18 cellular contexts compared by ENCODE assay signal in the genomic region with DNA sequence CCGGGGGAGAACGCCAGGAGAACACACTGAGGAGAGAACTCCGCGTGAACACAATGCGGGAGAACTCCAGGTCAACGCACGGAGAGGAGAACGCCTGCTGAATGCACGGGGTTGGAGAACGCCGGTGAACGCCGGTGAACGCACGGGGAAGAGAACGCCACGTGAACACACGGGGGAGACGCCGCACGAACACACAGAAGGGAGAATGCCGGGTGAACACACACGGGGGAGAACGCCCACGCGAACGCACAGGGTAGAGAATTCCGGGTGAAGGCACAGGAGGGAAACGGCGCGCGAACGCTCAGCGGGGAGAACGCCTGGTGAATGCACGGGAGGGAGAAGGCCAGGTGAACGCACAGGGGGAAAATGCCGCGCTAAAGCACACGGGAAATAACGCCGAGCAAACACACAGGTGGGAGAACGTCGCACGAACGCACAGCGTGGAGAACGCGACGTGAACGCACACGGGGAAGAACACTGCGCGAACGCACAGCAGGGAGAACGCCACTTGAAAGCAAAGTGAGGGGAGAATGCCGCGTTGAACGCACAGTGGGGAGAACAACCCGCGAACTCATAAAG. TPM values are rescaled to one million over a fixed set of nuclear protein-coding genes. Genes with fewer than 3 reads are reported as not detected.
DNase-seq lines count a peak whose midpoint lies in the region; ATAC-seq, FAIRE-seq and TF ChIP-seq lines count a peak whose summit lies in the region.
"Had no signal": no experiment of that assay in that cellular context is flagged by ENCODE, and none has a peak within 500 bp of the region (broad histone marks: within the 10 kb centered on the region; RNA-seq: fewer than 3 reads in every experiment).

No MANE protein-coding gene starts in this region.

- no peak overlapping the region for H3K14ac ChIP-seq in neuronal stem cell (ENCODE audit: low read length)

- SMC1A ChIA-PET in GM12878 (lab: Charles Lee; ENCODE audit: uncharacterized antibody, unreplicated experiment), result no interaction called here

- no peak overlapping the region for H3K27ac ChIP-seq in GM12878 (ENCODE audit: control insufficient read depth, insufficient read depth)
- H3K27ac ChIP-seq in esophagus muscularis mucosa (replicated peaks in 1 of 4), result no peak overlapping the region
- H3K27ac ChIP-seq in neuronal stem cell (replicated peaks; ENCODE audit: low read length), result no peak overlapping the region
- H3K27ac ChIP-seq: BLaER1 treated with 17β-estradiol and CSF1 and Interleukin-3, amounts not matched to agents 10 nM and 100 nM had no signal

- H3K23ac ChIP-seq in neuronal stem cell (ENCODE audit: low read depth, low read length, poor library complexity), result peak overlapping the region; percentile 21

- ATAC-seq in GM12878 (no peak), HG02678 (IDR thresholded peaks at IDR 0.05; ENCODE audit: unreplicated experiment) (no peak), GM21515 (IDR thresholded peaks at IDR 0.05; ENCODE audit: unreplicated experiment) (no peak)
- ATAC-seq: CD8-positive, alpha-beta T cell; GM23338; HCT116; HepG2 had no signal

- H3K18ac ChIP-seq in neuronal stem cell (ENCODE audit: low read length), result peak overlapping the region; percentile 65

- H3K4me3 ChIP-seq in GM12878 (no peak overlapping the region), esophagus muscularis mucosa (no peak overlapping the region), neuronal stem cell (ENCODE audit: low read length in 2 of 2) (peak overlapping the region in 1 of 2 donors; percentile 58)
- H3K4me3 ChIP-seq: BLaER1 treated with 17β-estradiol and CSF1 and Interleukin-3, amounts not matched to agents 10 nM and 100 nM; GM23338 had no signal

- H4K20me1 ChIP-seq in GM12878 (ENCODE audit: control insufficient read depth, insufficient read depth), result no peaks in the 10 kb centered on the region

- no peak for TF ChIP-seq RAD21 in GM12878 (IDR thresholded peaks at IDR 0.05; ENCODE audit: insufficient read depth, low read depth, low read length)

- RAD21 ChIA-PET in GM12878 (lab: Charles Lee; ENCODE audit: unreplicated experiment), result no interaction called here

- TF ChIP-seq POLR2A in GM12891 (IDR thresholded peaks at IDR 0.05; ENCODE audit: low read depth, low read length) (no peak), GM12878 (IDR thresholded peaks at IDR 0.05; ENCODE audit: low read depth, low read length) (no peak), esophagus muscularis mucosa (IDR thresholded peaks at IDR 0.05; ENCODE audit: low read depth) (no peak)

- H3K4me1 ChIP-seq in GM12878 (ENCODE audit: control insufficient read depth, insufficient read depth, low read length), result no peaks in the 10 kb centered on the region
- peaks cover 0 to 8% (median 3%) of the 10 kb centered on the region in 4 donors for H3K4me1 ChIP-seq in esophagus muscularis mucosa
- peaks cover 14 to 19% of the 10 kb centered on the region in 2 donors for H3K4me1 ChIP-seq in neuronal stem cell (ENCODE audit: control insufficient read depth in 2 of 2, insufficient read depth in 1 of 2, low read depth in 1 of 2, low read length in 2 of 2)

- FAIRE-seq in GM12891 (lab: Jason Lieb, UNC) (peak; percentile 9), GM12878 (lab: Jason Lieb, UNC) (no peak)
- FAIRE-seq: HepG2 had no signal

- H2BK12ac ChIP-seq in neuronal stem cell (ENCODE audit: low read length), result no peak overlapping the region

- H3K9me3 ChIP-seq in GM12878 (replicated peaks; ENCODE audit: control insufficient read depth, insufficient read depth, low read length), result no peaks in the 10 kb centered on the region; the same call in 1 of the 3 replicates
- H3K9me3 ChIP-seq in esophagus muscularis mucosa, result no peaks in the 10 kb centered on the region
- peaks cover 0 to 13% of the 10 kb centered on the region in 2 donors for H3K9me3 ChIP-seq in neuronal stem cell (replicated peaks in 1 of 2; ENCODE audit: control insufficient read depth in 2 of 2, insufficient read depth in 1 of 2, low read depth in 1 of 2, low read length in 2 of 2)
- H3K9me3 ChIP-seq: BLaER1 treated with 17β-estradiol and CSF1 and Interleukin-3, amounts not matched to agents 10 nM and 100 nM had no signal

- H2BK15ac ChIP-seq in neuronal stem cell (ENCODE audit: low read length), result peak overlapping the region; percentile 9

- H2BK5ac ChIP-seq in neuronal stem cell (ENCODE audit: low read length), result peak overlapping the region; percentile 17

- H3K9ac ChIP-seq in GM12878 (ENCODE audit: control insufficient read depth, insufficient read depth, low read length) (no peak overlapping the region), neuronal stem cell (ENCODE audit: low read depth, low read length, poor library complexity) (no peak overlapping the region)
- H3K9ac ChIP-seq: BLaER1 treated with 17β-estradiol and CSF1 and Interleukin-3, amounts not matched to agents 10 nM and 100 nM had no signal

- POLR2A ChIA-PET in GM12878 (lab: Charles Lee), result no interaction called here

- no peaks in the 10 kb centered on the region; a peak in 1 of 4 replicates for H3K36me3 ChIP-seq in GM12878 (ENCODE audit: control insufficient read depth in 2 of 2, insufficient read depth in 2 of 2, low read length in 1 of 2)
- no peaks in the 10 kb centered on the region for H3K36me3 ChIP-seq in esophagus muscularis mucosa
- no peaks in the 10 kb centered on the region for H3K36me3 ChIP-seq in neuronal stem cell (replicated peaks in 1 of 2; ENCODE audit: control insufficient read depth in 2 of 2, insufficient read depth in 2 of 2, low read length in 2 of 2)

- TF ChIP-seq EP300 in GM12878 (IDR thresholded peaks at IDR 0.05; ENCODE audit: borderline replicate concordance in 1 of 2, control insufficient read depth in 1 of 2, low read depth in 2 of 2, low read length in 2 of 2) (no peak), esophagus muscularis mucosa (IDR thresholded peaks at IDR 0.05) (no peak)

- WGBS in GM12878 (ENCODE audit: insufficient coverage, insufficient replicate concordance, low lambda C conversion rate, missing lambda C conversion rate), result 96% methylated on average over 52 of the region's 61 CpGs
- 94% methylated on average over 61 of the region's 61 CpGs for WGBS in esophagus muscularis mucosa
- no CpG with 5 or more reads among the region's 61 CpGs for WGBS in neuronal stem cell (ENCODE audit: extremely low coverage in 2 of 2, insufficient read length in 2 of 2, insufficient replicate concordance in 1 of 2), 2 donors

- H3K79me1 ChIP-seq in neuronal stem cell (ENCODE audit: low read depth, low read length), result no peaks in the 10 kb centered on the region

- CTCF ChIA-PET in GM12878 (lab: Yijun Ruan, JAX), result no interaction called here

- H4K8ac ChIP-seq in neuronal stem cell (ENCODE audit: low read depth, low read length), result peak overlapping the region; percentile 70

- DNase-seq in GM12891 (ENCODE audit: insufficient read length, low spot score), result no peak
- no peak for DNase-seq in GM12878 (ENCODE audit: low read depth, low spot score)
- peak; percentile 50 for DNase-seq in esophagus muscularis mucosa (ENCODE audit: extremely low spot score)
- no peak for DNase-seq in neuronal stem cell (ENCODE audit: low spot score)
- DNase-seq in NCI-H2081 treated with DMSO at 0.1 percent for 48 hours (lab: John Stamatoyannopoulos, UW), result no peak
- DNase-seq in NCI-H748 treated with DMSO at 0.1 percent for 48 hours (lab: John Stamatoyannopoulos, UW), result no peak
- DNase-seq: Calu3; CD8-positive, alpha-beta T cell; DMS79 treated with DMSO at 0.1 percent for 48 hours; GF-D8; H7; HFFc6 had no signal

- intact Hi-C loops in GM12878 (cut with micrococcal nuclease; ENCODE audit: unreplicated experiment), result no loop called here
- intact Hi-C loops in esophagus muscularis mucosa (cut with DNase I), result no loop called here

- H2AK5ac ChIP-seq in neuronal stem cell (ENCODE audit: low read depth, low read length), result peak overlapping the region; percentile 76

- in situ Hi-C loops in GM12878 (cut with MboI), result no loop called here

- no peak overlapping the region for H3K4ac ChIP-seq in neuronal stem cell (ENCODE audit: low read length)

- TF ChIP-seq CTCF in GM12878 (IDR thresholded peaks at IDR 0.05 in 2 of 3, conservative IDR thresholded peaks at IDR 0.05 in 1 of 3; ENCODE audit: control insufficient read depth in 2 of 3, extremely low read depth in 1 of 3, insufficient read depth in 1 of 3, low read depth in 3 of 3, low read length in 3 of 3) (no peak), esophagus muscularis mucosa (IDR thresholded peaks at IDR 0.05) (no peak)

- H3K27me3 ChIP-seq in GM12878 (replicated peaks in 1 of 2; ENCODE audit: control insufficient read depth in 2 of 2, insufficient read depth in 2 of 2, low read length in 1 of 2), result no peaks in the 10 kb centered on the region
- H3K27me3 ChIP-seq in esophagus muscularis mucosa, result peaks cover 0 to 3% (median 0%) of the 10 kb centered on the region in 4 donors
- no peaks in the 10 kb centered on the region for H3K27me3 ChIP-seq in neuronal stem cell (ENCODE audit: control insufficient read depth in 3 of 3, insufficient read depth in 3 of 3, low read depth in 1 of 3, low read length in 3 of 3)
- H3K27me3 ChIP-seq: BLaER1 treated with 17β-estradiol and CSF1 and Interleukin-3, amounts not matched to agents 10 nM and 100 nM had no signal

- BruUV-seq in GM12878 (replicated peaks; lab: Mats Ljungman, UMichigan), result no TSS peak

- no peaks in the 10 kb centered on the region for H3K79me2 ChIP-seq in GM12878 (ENCODE audit: control insufficient read depth, insufficient read depth, low read length)

- H4K91ac ChIP-seq in neuronal stem cell (ENCODE audit: low read depth, low read length, poor library complexity), result no peak overlapping the region

- H2BK120ac ChIP-seq in neuronal stem cell (ENCODE audit: low read depth, low read length), result no peak overlapping the region

- H3K4me2 ChIP-seq in GM12878 (ENCODE audit: control insufficient read depth, insufficient read depth), result no peak overlapping the region
- no peak overlapping the region for H3K4me2 ChIP-seq in neuronal stem cell (ENCODE audit: insufficient read depth, low read length, poor library complexity, severe bottlenecking)
- H3K4me2 ChIP-seq: BLaER1 treated with 17β-estradiol and CSF1 and Interleukin-3, amounts not matched to agents 10 nM and 100 nM; GM23338 had no signal

- H2AFZ ChIP-seq in GM12878 (ENCODE audit: control insufficient read depth, low read depth, low read length) (no peak overlapping the region), neuronal stem cell (ENCODE audit: low read length) (no peak overlapping the region)
- H2AFZ ChIP-seq: GM23338 had no signal

RNA-seq across cellular contexts. Expression of a gene that starts 56.1 kb away (rescaled TPM):
- polyA plus RNA-seq in GM12891 (2012; ENCODE audit: low read depth, missing spikeins), result 229 TPM
- 778 and 864 TPM in 2 replicates for total RNA-seq in GM12878 (2013; cell fraction: nucleolus; rRNA removed)
- total RNA-seq in GM12878 (2014; rRNA removed) (76.4 and 78.7 TPM in 2 replicates), GM12878 (2014; rRNA removed; fragmentation: Illumina TruSeq; extraction: Trizol) (40.3 and 41.7 TPM in 2 replicates), GM12878 (2021) (62.1 and 62.9 TPM in 2 replicates), esophagus muscularis mucosa (10 to 100 TPM; 24.1 to 54.5 (median 30.4) TPM)
- polyA plus RNA-seq in GM12878 (2011; ENCODE audit: low read depth), result 161 TPM
- polyA plus RNA-seq in GM12878 (2011; rRNA removed) (219 and 225 TPM in 2 replicates), GM12878 (2014; fragmentation: Illumina TruSeq; extraction: Trizol) (42.6 and 48.4 TPM in 2 replicates), GM12878 (2014; fragmentation: Nextera tagmentation; extraction: Ambion mirVana) (10 to 100 TPM in 1 of 2 experiments, 1 to 10 TPM in 1; 5.5 to 17.8 TPM), GM12878 (2014; rRNA removed) (72.0 and 83.6 TPM in 2 replicates), GM12878 (2016; fragmentation: Nextera tagmentation; extraction: Ambion mirVana) (10 to 100 TPM; 42.7 to 51.9 TPM)
- polyA plus RNA-seq in GM12878 (2011; cell fraction: cytosol; rRNA removed), result 185 and 191 TPM in 2 replicates
- 230 and 250 TPM in 2 replicates for polyA plus RNA-seq in GM12878 (2011; cell fraction: nucleus; rRNA removed)
- polyA plus RNA-seq in GM12878 (2012), result 229 and 240 TPM in 2 replicates
- 130 and 135 TPM in 2 replicates for polyA minus RNA-seq in GM12878 (2011; rRNA and poly(A)+ RNA removed)
- polyA minus RNA-seq in GM12878 (2011; cell fraction: cytosol; rRNA and poly(A)+ RNA removed), result 49.0 and 51.5 TPM in 2 replicates
- polyA minus RNA-seq in GM12878 (2011; cell fraction: nucleus; rRNA and poly(A)+ RNA removed), result 54.8 and 76.5 TPM in 2 replicates
- 24.1 TPM for polyA plus RNA-seq in neuronal stem cell (2013, experiment 1 of 2)
- 25.1 TPM for polyA plus RNA-seq in neuronal stem cell (2013, experiment 2 of 2)
